Comparison of ENCODE assay signal across 1 cellular context in genomic region chr2:14634223-14634884, GRCh38.
A peak's percentile ranks its signal among the peaks of the same experiment; 100 is the strongest.
TF ChIP-seq lines count a peak whose summit lies in the region.

No MANE protein-coding gene starts in this region.

TF ChIP-seq in K562, 482 proteins besides CTCF, POLR2A, EP300 and RAD21 (continued from another document):
- TF ChIP-seq MGA (IDR thresholded peaks at IDR 0.05), result peak; percentile 76
